Comparison of ENCODE assay signal across 2 cellular contexts in the genomic region with DNA sequence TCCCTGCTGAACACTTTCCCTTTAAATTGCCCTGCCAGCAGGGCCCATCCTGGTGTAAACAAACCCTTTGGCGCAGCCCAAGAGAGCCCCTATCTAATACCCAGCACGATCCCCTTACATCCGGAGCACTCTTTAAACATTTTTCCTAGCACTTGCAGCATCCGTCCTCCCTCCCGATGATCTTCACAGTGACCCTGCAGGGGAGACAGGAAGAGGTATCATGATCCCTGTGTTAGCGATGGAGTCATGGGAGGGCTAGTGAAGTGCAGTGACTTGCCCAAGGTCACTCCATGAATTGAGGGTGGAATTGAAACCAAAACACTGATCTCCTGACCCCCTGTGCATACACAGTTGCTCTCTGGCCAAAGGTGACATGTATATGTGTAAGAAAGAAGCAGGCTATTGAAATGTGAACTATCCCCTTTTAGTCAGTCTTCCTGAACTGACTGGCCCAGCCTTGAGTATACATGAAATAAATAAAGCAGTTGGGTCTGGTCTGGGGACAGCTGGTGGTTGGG.
TF ChIP-seq lines count a peak whose summit lies in the region.

No MANE protein-coding gene starts in this region.

TF ChIP-seq in HEK293, 187 proteins besides CTCF, POLR2A, EP300 and RAD21:
- no peak for TF ChIP-seq SCRT1 (tag by site-specific recombination; IDR thresholded peaks at IDR 0.05; ENCODE audit: borderline replicate concordance)
- no peak for TF ChIP-seq ZNF514 (tag by site-specific recombination; IDR thresholded peaks at IDR 0.05)
- TF ChIP-seq ZNF548 (tag by site-specific recombination; IDR thresholded peaks at IDR 0.05) = no peak
- TF ChIP-seq ZIC2 (tag by site-specific recombination; IDR thresholded peaks at IDR 0.05) = peak; percentile 20; the same call in 1 of the 2 replicates
- TF ChIP-seq, protein P1, sequence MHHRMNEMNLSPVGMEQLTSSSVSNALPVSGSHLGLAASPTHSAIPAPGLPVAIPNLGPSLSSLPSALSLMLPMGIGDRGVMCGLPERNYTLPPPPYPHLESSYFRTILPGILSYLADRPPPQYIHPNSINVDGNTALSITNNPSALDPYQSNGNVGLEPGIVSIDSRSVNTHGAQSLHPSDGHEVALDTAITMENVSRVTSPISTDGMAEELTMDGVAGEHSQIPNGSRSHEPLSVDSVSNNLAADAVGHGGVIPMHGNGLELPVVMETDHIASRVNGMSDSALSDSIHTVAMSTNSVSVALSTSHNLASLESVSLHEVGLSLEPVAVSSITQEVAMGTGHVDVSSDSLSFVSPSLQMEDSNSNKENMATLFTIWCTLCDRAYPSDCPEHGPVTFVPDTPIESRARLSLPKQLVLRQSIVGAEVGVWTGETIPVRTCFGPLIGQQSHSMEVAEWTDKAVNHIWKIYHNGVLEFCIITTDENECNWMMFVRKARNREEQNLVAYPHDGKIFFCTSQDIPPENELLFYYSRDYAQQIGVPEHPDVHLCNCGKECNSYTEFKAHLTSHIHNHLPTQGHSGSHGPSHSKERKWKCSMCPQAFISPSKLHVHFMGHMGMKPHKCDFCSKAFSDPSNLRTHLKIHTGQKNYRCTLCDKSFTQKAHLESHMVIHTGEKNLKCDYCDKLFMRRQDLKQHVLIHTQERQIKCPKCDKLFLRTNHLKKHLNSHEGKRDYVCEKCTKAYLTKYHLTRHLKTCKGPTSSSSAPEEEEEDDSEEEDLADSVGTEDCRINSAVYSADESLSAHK (tag by site-specific recombination; IDR thresholded peaks at IDR 0.05) = no peak

TF ChIP-seq in H1, 55 proteins besides CTCF, POLR2A, EP300 and RAD21:
- TF ChIP-seq EGR1 (IDR thresholded peaks at IDR 0.05; ENCODE audit: borderline replicate concordance, low read depth, low read length) (0 out of 2 replicates have a peak, but pooled peaks have one; percentile 21), HDAC2 (IDR thresholded peaks at IDR 0.05; ENCODE audit: borderline replicate concordance in 1 of 2, low read depth in 2 of 2, low read length in 2 of 2) (0 out of 4 replicates have a peak, but pooled peaks of 1 of the 2 experiments have one; percentile 68), SP1 (IDR thresholded peaks at IDR 0.05; ENCODE audit: low read depth, low read length) (0 out of 2 replicates have a peak, but pooled peaks have one; percentile 19), RBBP5 (IDR thresholded peaks at IDR 0.05; ENCODE audit: borderline replicate concordance, low read depth, low read length) (no peak), KDM5A (IDR thresholded peaks at IDR 0.05; ENCODE audit: low read length) (no peak), NANOG (IDR thresholded peaks at IDR 0.05; ENCODE audit: insufficient read depth, low read depth, low read length, poor library complexity, severe bottlenecking) (peak; percentile 80), ZNF274 (IDR thresholded peaks at IDR 0.05; ENCODE audit: borderline replicate concordance, extremely low read depth, low read length) (no peak), POU5F1 (IDR thresholded peaks at IDR 0.05; ENCODE audit: low read depth, low read length) (no peak), POLR2AphosphoS5 (IDR thresholded peaks at IDR 0.05; ENCODE audit: low read depth, low read length) (peak; percentile 14; the same call in 1 of the 2 replicates), TAF7 (optimal IDR thresholded peaks at IDR 0.05; ENCODE audit: borderline replicate concordance, low read depth, low read length) (no peak), BRCA1 (IDR thresholded peaks at IDR 0.05; ENCODE audit: low read depth, low read length) (no peak)
- TF ChIP-seq, protein P2, sequence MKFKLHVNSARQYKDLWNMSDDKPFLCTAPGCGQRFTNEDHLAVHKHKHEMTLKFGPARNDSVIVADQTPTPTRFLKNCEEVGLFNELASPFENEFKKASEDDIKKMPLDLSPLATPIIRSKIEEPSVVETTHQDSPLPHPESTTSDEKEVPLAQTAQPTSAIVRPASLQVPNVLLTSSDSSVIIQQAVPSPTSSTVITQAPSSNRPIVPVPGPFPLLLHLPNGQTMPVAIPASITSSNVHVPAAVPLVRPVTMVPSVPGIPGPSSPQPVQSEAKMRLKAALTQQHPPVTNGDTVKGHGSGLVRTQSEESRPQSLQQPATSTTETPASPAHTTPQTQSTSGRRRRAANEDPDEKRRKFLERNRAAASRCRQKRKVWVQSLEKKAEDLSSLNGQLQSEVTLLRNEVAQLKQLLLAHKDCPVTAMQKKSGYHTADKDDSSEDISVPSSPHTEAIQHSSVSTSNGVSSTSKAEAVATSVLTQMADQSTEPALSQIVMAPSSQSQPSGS (IDR thresholded peaks at IDR 0.05; ENCODE audit: low read length) = no peak; the same call in 1 of the 2 replicates
